In genomic region chr17:3982113-3982512, GRCh38 we compare ENCODE assay signal across 27 cellular contexts. TPM values are rescaled to one million over a fixed set of nuclear protein-coding genes. Genes with fewer than 3 reads are reported as not detected.
DNase-seq lines count a peak whose midpoint lies in the region; ATAC-seq, FAIRE-seq and TF ChIP-seq lines count a peak whose summit lies in the region.
"Had no signal": no experiment of that assay in that cellular context is flagged by ENCODE, and none has a peak within 500 bp of the region (broad histone marks: within the 10 kb centered on the region; RNA-seq: fewer than 3 reads in every experiment).

No MANE protein-coding gene starts in this region.

- CTCF ChIA-PET in SK-N-SH (lab: Yijun Ruan, JAX) = interaction anchor here (1.7 kb wide), 1 partner anchor 68 kb away, joined by 4 read pairs; no protein-coding TSS in a partner anchor
- CTCF ChIA-PET in HepG2 (lab: Yijun Ruan, JAX; ENCODE audit: low intra/inter-chr PET ratio, low total read pairs) = no interaction called here
- CTCF ChIA-PET in CD4-positive, alpha-beta memory T cell (lab: Charles Lee; ENCODE audit: partially characterized antibody) = interaction anchor here (1.0 kb wide), 1 partner anchor 22 kb away, joined by 5 read pairs; no protein-coding TSS in a partner anchor

- intact Hi-C loops in HepG2 (cut with micrococcal nuclease; ENCODE audit: unreplicated experiment) (no loop called here), upper lobe of right lung (cut with DNase I) (no loop called here)
- intact Hi-C loops in CD4-positive, alpha-beta memory T cell (cut with micrococcal nuclease) = no loop called here

- H3K27me3 ChIP-seq in SK-N-SH (ENCODE audit: insufficient read depth) (no peaks in the 10 kb centered on the region), HepG2 (ENCODE audit: control insufficient read depth in 1 of 2, insufficient read depth in 2 of 2, low read length in 2 of 2) (peaks cover 1 to 39% of the 10 kb centered on the region in 2 experiments; a peak in 4 of 5 replicates), upper lobe of right lung (no peaks in the 10 kb centered on the region)
- no peaks in the 10 kb centered on the region for H3K27me3 ChIP-seq in CD4-positive, alpha-beta memory T cell (ENCODE audit: insufficient read depth, low read length)
- H3K27me3 ChIP-seq: SJCRH30 had no signal

- no peak for ATAC-seq in SK-N-SH treated with all-trans-retinoic acid at 6 μM for 48 hours
- ATAC-seq in HepG2 = no peak; the same call in 2 of the 3 replicates
- ATAC-seq in upper lobe of right lung = no peak
- ATAC-seq in GM21717 (IDR thresholded peaks at IDR 0.05; ENCODE audit: unreplicated experiment) = no peak

- no peaks in the 10 kb centered on the region for H3F3A ChIP-seq in SK-N-SH (replicated peaks; ENCODE audit: insufficient read depth)

- in situ Hi-C loops in HepG2 (cut with HindIII; ENCODE audit: extremely low pct_ligation_motif_present, low pct_unique_long_range_greater_than_20kb) = no loop called here

- H3K9ac ChIP-seq in SK-N-SH = no peak overlapping the region
- no peak overlapping the region for H3K9ac ChIP-seq in HepG2 (ENCODE audit: insufficient read depth, low read depth, low read length)
- H3K9ac ChIP-seq: KMS-11 had no signal

- DNase-seq in SK-N-SH (peak; percentile 10), chondrocyte (ENCODE audit: low spot score) (peak; percentile 91), HepG2 (ENCODE audit: low spot score) (no peak), upper lobe of right lung (peak; percentile 65), UCSD-AML1 (lab: John Stamatoyannopoulos, UW; ENCODE audit: unreplicated experiment) (no peak)
- no peak for DNase-seq in CD4-positive, alpha-beta memory T cell
- DNase-seq: ACHN; C1 segment of cervical spinal cord; Calu3; CD8-positive, alpha-beta memory T cell; IMR-90; MV-4-11; NCI-H1105 treated with DMSO at 0.1 percent for 48 hours; NCI-H2029 treated with DMSO at 0.1 percent for 48 hours; NCI-H226; NCI-H510A treated with DMSO at 0.1 percent for 48 hours; NCI-H748 treated with DMSO at 0.1 percent for 48 hours; SJCRH30 had no signal

- POLR2A ChIA-PET in SK-N-SH (lab: Yijun Ruan, JAX) (no interaction called here), HepG2 (lab: Yijun Ruan, JAX) (no interaction called here)
- POLR2A ChIA-PET in CD4-positive, alpha-beta memory T cell (lab: Charles Lee; ENCODE audit: partially characterized antibody) = no interaction called here

- H3K27ac ChIP-seq in SK-N-SH (ENCODE audit: low read depth in 2 of 2, low read length in 1 of 2) (no peak overlapping the region), HepG2 (ENCODE audit: extremely low read length, insufficient read depth, low read length) (no peak overlapping the region), upper lobe of right lung (no peak overlapping the region)
- H3K27ac ChIP-seq in CD4-positive, alpha-beta memory T cell (ENCODE audit: low read depth, low read length) = no peak overlapping the region
- H3K27ac ChIP-seq: 22Rv1, KMS-11, RWPE1, SJCRH30 had no signal

- no peak for FAIRE-seq in HepG2 (lab: Jason Lieb, UNC)
- FAIRE-seq: G401.6, GM12892, HTR-8/SVneo had no signal

- no peak overlapping the region for H3K4me3 Mint-ChIP-seq in chondrocyte (ENCODE audit: unreplicated experiment)
- H3K4me3 Mint-ChIP-seq in CD4-positive, alpha-beta memory T cell = no peak overlapping the region
- H3K4me3 Mint-ChIP-seq: CD8-positive, alpha-beta memory T cell had no signal

- H3K9me3 ChIP-seq in SK-N-SH (no peaks in the 10 kb centered on the region), HepG2 (ENCODE audit: low read length) (no peaks in the 10 kb centered on the region), upper lobe of right lung (no peaks in the 10 kb centered on the region)
- H3K9me3 ChIP-seq in CD4-positive, alpha-beta memory T cell (ENCODE audit: control insufficient read depth in 1 of 2, low read length in 2 of 2) = no peaks in the 10 kb centered on the region
- H3K9me3 ChIP-seq: HAP-1, SJCRH30 had no signal

- BruUV-seq in HepG2 (replicated peaks; lab: Mats Ljungman, UMichigan) = no TSS peak

- peaks cover 16% of the 10 kb centered on the region for H3K4me1 Mint-ChIP-seq in chondrocyte (ENCODE audit: low read depth)
- H3K4me1 Mint-ChIP-seq in CD4-positive, alpha-beta memory T cell = peaks cover 2 to 10% (median 8%) of the 10 kb centered on the region in 4 donors

- H3K4me2 ChIP-seq in SK-N-SH = no peak overlapping the region
- H3K4me2 ChIP-seq in HepG2 (ENCODE audit: low read depth, low read length) = peak overlapping the region; percentile 10; the same call in 1 of the 2 replicates
- H3K4me2 ChIP-seq: KMS-11 had no signal

- WGBS in SK-N-SH (ENCODE audit: low lambda C conversion rate) = 95% methylated on average over 8 of the region's 21 CpGs
- 40% methylated on average over 14 of the region's 21 CpGs for WGBS in HepG2 (ENCODE audit: low lambda C conversion rate)

- TF ChIP-seq RAD21 in SK-N-SH (IDR thresholded peaks at IDR 0.05; ENCODE audit: low read length) (no peak), HepG2 (CRISPR knock-in tag; IDR thresholded peaks at IDR 0.05) (no peak)

- no peak for TF ChIP-seq CTCF in SK-N-SH (IDR thresholded peaks at IDR 0.05)
- no peak for TF ChIP-seq CTCF in chondrocyte (IDR thresholded peaks at IDR 0.05)
- no peak for TF ChIP-seq CTCF in HepG2 (CRISPR knock-in tag; IDR thresholded peaks at IDR 0.05)
- no peak for TF ChIP-seq CTCF in upper lobe of right lung (IDR thresholded peaks at IDR 0.05)

- H3K4me1 ChIP-seq in SK-N-SH (ENCODE audit: control insufficient read depth in 1 of 2, insufficient read depth in 2 of 2, low read depth in 1 of 2, low read length in 1 of 2) (no peaks in the 10 kb centered on the region; a peak in 1 of 4 replicates), HepG2 (ENCODE audit: insufficient read depth, low read length) (peaks cover 51% of the 10 kb centered on the region), upper lobe of right lung (peaks cover 20% of the 10 kb centered on the region)
- peaks cover 4% of the 10 kb centered on the region for H3K4me1 ChIP-seq in CD4-positive, alpha-beta memory T cell (ENCODE audit: insufficient read depth, low read length)
- H3K4me1 ChIP-seq: HAP-1, SJCRH30 had no signal

- H4K20me1 ChIP-seq in SK-N-SH (ENCODE audit: insufficient read depth) (no peaks in the 10 kb centered on the region), HepG2 (ENCODE audit: insufficient read depth, low read length) (no peaks in the 10 kb centered on the region)

- TF ChIP-seq EP300 in SK-N-SH (IDR thresholded peaks at IDR 0.05; ENCODE audit: borderline replicate concordance in 1 of 2, low read depth in 1 of 2, low read length in 1 of 2) (no peak), HepG2 (IDR thresholded peaks at IDR 0.05; ENCODE audit: low read depth in 2 of 2, low read length in 2 of 2) (no peak), HepG2 (CRISPR knock-in tag; IDR thresholded peaks at IDR 0.05; ENCODE audit: borderline replicate concordance) (no peak)

- H3K36me3 Mint-ChIP-seq in chondrocyte (ENCODE audit: low read depth) = peaks cover 5% of the 10 kb centered on the region
- no peaks in the 10 kb centered on the region for H3K36me3 Mint-ChIP-seq in CD4-positive, alpha-beta memory T cell
- H3K36me3 Mint-ChIP-seq: CD8-positive, alpha-beta memory T cell had no signal

- no peak for TF ChIP-seq POLR2A in HepG2 (IDR thresholded peaks at IDR 0.05; ENCODE audit: insufficient read depth in 1 of 2, low read depth in 2 of 2, low read length in 2 of 2)

- H3K36me3 ChIP-seq in SK-N-SH (replicated peaks in 1 of 2; ENCODE audit: control insufficient read depth in 1 of 2, insufficient read depth in 2 of 2, low read length in 1 of 2) = no peaks in the 10 kb centered on the region
- H3K36me3 ChIP-seq in HepG2 (replicated peaks in 1 of 2; ENCODE audit: control insufficient read depth in 1 of 2, insufficient read depth in 2 of 2, low read length in 2 of 2) = no peaks in the 10 kb centered on the region
- H3K36me3 ChIP-seq in upper lobe of right lung = no peaks in the 10 kb centered on the region
- no peaks in the 10 kb centered on the region for H3K36me3 ChIP-seq in CD4-positive, alpha-beta memory T cell (ENCODE audit: insufficient read depth, low read length)
- H3K36me3 ChIP-seq: HAP-1, SJCRH30 had no signal

- H2AFZ ChIP-seq in SK-N-SH (ENCODE audit: low read depth) (no peak overlapping the region), HepG2 (ENCODE audit: low read length) (no peak overlapping the region)

- H3K79me2 ChIP-seq in SK-N-SH (ENCODE audit: insufficient read depth) (no peaks in the 10 kb centered on the region), HepG2 (ENCODE audit: insufficient read depth, low read length) (no peaks in the 10 kb centered on the region)

- H3K9me3 Mint-ChIP-seq in chondrocyte (ENCODE audit: low read depth) = peaks cover 7% of the 10 kb centered on the region
- no peaks in the 10 kb centered on the region for H3K9me3 Mint-ChIP-seq in CD4-positive, alpha-beta memory T cell
- H3K9me3 Mint-ChIP-seq: CD8-positive, alpha-beta memory T cell had no signal

- H3K4me3 ChIP-seq in SK-N-SH (ENCODE audit: low read depth in 2 of 2, low read length in 1 of 2) = no peak overlapping the region
- H3K4me3 ChIP-seq in HepG2 (replicated peaks in 1 of 3; ENCODE audit: insufficient read depth in 1 of 3, low read depth in 2 of 3, low read length in 3 of 3) = no peak overlapping the region; a peak in 1 of 6 replicates
- no peak overlapping the region for H3K4me3 ChIP-seq in upper lobe of right lung
- H3K4me3 ChIP-seq in CD4-positive, alpha-beta memory T cell (ENCODE audit: low read length in 2 of 2) = no peak overlapping the region
- H3K4me3 ChIP-seq: HAP-1, SJCRH30 had no signal

- H3K27ac Mint-ChIP-seq in chondrocyte (ENCODE audit: unreplicated experiment) = no peak overlapping the region
- no peak overlapping the region for H3K27ac Mint-ChIP-seq in CD4-positive, alpha-beta memory T cell
- H3K27ac Mint-ChIP-seq: CD8-positive, alpha-beta memory T cell had no signal

- H3K27me3 Mint-ChIP-seq in chondrocyte (ENCODE audit: low read depth) = no peaks in the 10 kb centered on the region
- peaks cover 0 to 3% of the 10 kb centered on the region in 2 donors for H3K27me3 Mint-ChIP-seq in CD4-positive, alpha-beta memory T cell

- H3K9me2 ChIP-seq in SK-N-SH = no peaks in the 10 kb centered on the region

RNA-seq across cellular contexts. Expression of gene ATP2A3, which starts 17.9 kb away (rescaled TPM):
- 1.9 and 2.1 TPM in 2 replicates for polyA plus RNA-seq in SK-N-SH (2012; rRNA removed)
- 0.67 and 0.92 TPM in 2 replicates for polyA plus RNA-seq in SK-N-SH (2012; cell fraction: cytosol; rRNA removed)
- 4.9 and 5.6 TPM in 2 replicates for polyA plus RNA-seq in SK-N-SH (2012; cell fraction: nucleus; rRNA removed)
- total RNA-seq in chondrocyte = 0.53 to 1.7 TPM (median 1.5 TPM) in 3 replicates
- not detected in 2 replicates for total RNA-seq in HepG2 (2016; rRNA removed; fragmentation: Illumina TruSeq; extraction: Trizol)
- not detected in 2 replicates for total RNA-seq in HepG2 (2016; cell fraction: cytosol; rRNA removed; fragmentation: Illumina TruSeq; extraction: Trizol; ENCODE audit: low read depth)
- not detected in 2 replicates for total RNA-seq in HepG2 (2016; cell fraction: insoluble cytoplasmic fraction; rRNA removed; fragmentation: Illumina TruSeq; extraction: Trizol)
- total RNA-seq in HepG2 (2016; cell fraction: membrane; rRNA removed; fragmentation: Illumina TruSeq; extraction: Trizol) = not detected in 2 replicates
- not detected in 2 replicates for total RNA-seq in HepG2 (2016; cell fraction: nucleus; rRNA removed; fragmentation: Illumina TruSeq; extraction: Trizol)
- 0.07 and 0.10 TPM in 2 replicates for polyA plus RNA-seq in HepG2 (2011; rRNA removed)
- 0.03 and 0.14 TPM in 2 replicates for polyA plus RNA-seq in HepG2 (2011; cell fraction: cytosol; rRNA removed)
- polyA plus RNA-seq in HepG2 (2011; cell fraction: nucleus; rRNA removed) = 0.16 and 0.40 TPM in 2 replicates
- polyA plus RNA-seq in HepG2 (2012) = 0.15 and 0.25 TPM in 2 replicates
- not detected in 2 replicates for polyA plus RNA-seq in HepG2 (2016; cell fraction: cytosol; fragmentation: Illumina TruSeq; extraction: Trizol; ENCODE audit: low read depth)
- not detected in 2 replicates for polyA plus RNA-seq in HepG2 (2016; cell fraction: insoluble cytoplasmic fraction; fragmentation: Illumina TruSeq; extraction: Trizol; ENCODE audit: low read depth)
- polyA plus RNA-seq in HepG2 (2016; cell fraction: membrane; fragmentation: Illumina TruSeq; extraction: Trizol; ENCODE audit: low read depth) = not detected in 2 replicates
- not detected in 2 replicates for polyA plus RNA-seq in HepG2 (2016; cell fraction: nucleus; fragmentation: Illumina TruSeq; extraction: Trizol; ENCODE audit: insufficient read depth, low read depth)
- 0.52 and 1.2 TPM in 2 replicates for polyA minus RNA-seq in HepG2 (2011; rRNA and poly(A)+ RNA removed; ENCODE audit: low replicate concordance)
- not detected in 2 replicates for polyA minus RNA-seq in HepG2 (2011; cell fraction: cytosol; rRNA and poly(A)+ RNA removed)
- 0.13 TPM in 1 of 2 replicates, not detected in the other for polyA minus RNA-seq in HepG2 (2011; cell fraction: nucleus; rRNA and poly(A)+ RNA removed)
- 44.4 TPM for total RNA-seq in upper lobe of right lung
- total RNA-seq in CD4-positive, alpha-beta memory T cell = 100 to 1,000 TPM; 157 to 177 TPM
- polyA plus RNA-seq in CD4-positive, alpha-beta memory T cell = 10 to 100 TPM; 34.4 to 89.0 TPM

Comparison
In these comparisons a context has a peak if more than half of its experiments do, and no peak if none do; other contexts are left out.
1. DNase-seq: peak in SK-N-SH (single experiment), chondrocyte (single experiment) and upper lobe of right lung (single experiment); none in HepG2 (single experiment), CD4-positive, alpha-beta memory T cell (0 of 5) and UCSD-AML1 (single experiment).
2. RNA of gene ATP2A3, which starts 17.9 kb away (total RNA-seq): 157 to 177 TPM in CD4-positive, alpha-beta memory T cell and 44.4 TPM in upper lobe of right lung (single experiment); 0.53 to 1.7 TPM in chondrocyte and not detected in HepG2; every median in the first group is over 10 times any median in the second.